In the genomic region with DNA sequence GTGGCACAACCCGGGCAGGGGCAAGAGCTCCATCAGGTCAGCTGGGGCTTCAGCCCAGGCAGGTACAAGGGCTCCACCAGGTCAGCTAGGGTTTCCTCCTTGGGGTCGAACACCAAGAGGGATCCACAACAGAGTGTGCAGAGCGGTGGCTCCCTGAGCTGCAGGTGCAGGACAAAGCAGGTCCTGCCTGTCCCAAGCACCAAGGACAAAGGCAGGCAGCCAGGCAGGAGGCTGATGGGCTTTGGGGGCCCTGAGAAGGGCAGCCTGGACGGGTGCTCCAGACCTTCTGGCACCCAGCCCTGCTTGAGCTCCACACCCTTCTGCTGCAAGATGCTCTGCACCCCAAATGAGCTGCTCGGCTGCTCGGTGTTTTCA, we compare ENCODE assay signal across 1 cellular context.
TF ChIP-seq lines count a peak whose summit lies in the region.

No MANE protein-coding gene starts in this region.

TF ChIP-seq in HepG2, 621 proteins besides CTCF, POLR2A, EP300 and RAD21 (continued from another document):
- TF ChIP-seq, protein P1, sequence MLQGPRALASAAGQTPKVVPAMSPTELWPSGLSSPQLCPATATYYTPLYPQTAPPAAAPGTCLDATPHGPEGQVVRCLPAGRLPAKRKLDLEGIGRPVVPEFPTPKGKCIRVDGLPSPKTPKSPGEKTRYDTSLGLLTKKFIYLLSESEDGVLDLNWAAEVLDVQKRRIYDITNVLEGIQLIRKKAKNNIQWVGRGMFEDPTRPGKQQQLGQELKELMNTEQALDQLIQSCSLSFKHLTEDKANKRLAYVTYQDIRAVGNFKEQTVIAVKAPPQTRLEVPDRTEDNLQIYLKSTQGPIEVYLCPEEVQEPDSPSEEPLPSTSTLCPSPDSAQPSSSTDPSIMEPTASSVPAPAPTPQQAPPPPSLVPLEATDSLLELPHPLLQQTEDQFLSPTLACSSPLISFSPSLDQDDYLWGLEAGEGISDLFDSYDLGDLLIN (CRISPR knock-in tag; IDR thresholded peaks at IDR 0.05; ENCODE audit: borderline replicate concordance): no peak
- TF ChIP-seq, protein P2, sequence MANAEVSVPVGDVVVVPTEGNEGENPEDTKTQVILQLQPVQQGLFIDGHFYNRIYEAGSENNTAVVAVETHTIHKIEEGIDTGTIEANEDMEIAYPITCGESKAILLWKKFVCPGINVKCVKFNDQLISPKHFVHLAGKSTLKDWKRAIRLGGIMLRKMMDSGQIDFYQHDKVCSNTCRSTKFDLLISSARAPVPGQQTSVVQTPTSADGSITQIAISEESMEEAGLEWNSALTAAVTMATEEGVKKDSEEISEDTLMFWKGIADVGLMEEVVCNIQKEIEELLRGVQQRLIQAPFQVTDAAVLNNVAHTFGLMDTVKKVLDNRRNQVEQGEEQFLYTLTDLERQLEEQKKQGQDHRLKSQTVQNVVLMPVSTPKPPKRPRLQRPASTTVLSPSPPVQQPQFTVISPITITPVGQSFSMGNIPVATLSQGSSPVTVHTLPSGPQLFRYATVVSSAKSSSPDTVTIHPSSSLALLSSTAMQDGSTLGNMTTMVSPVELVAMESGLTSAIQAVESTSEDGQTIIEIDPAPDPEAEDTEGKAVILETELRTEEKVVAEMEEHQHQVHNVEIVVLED (CRISPR knock-in tag; IDR thresholded peaks at IDR 0.05; ENCODE audit: borderline replicate concordance): no peak
- TF ChIP-seq KLF16 (CRISPR knock-in tag; IDR thresholded peaks at IDR 0.05): no peak
